ENCODE assay signal across 27 cellular contexts in the genomic region with DNA sequence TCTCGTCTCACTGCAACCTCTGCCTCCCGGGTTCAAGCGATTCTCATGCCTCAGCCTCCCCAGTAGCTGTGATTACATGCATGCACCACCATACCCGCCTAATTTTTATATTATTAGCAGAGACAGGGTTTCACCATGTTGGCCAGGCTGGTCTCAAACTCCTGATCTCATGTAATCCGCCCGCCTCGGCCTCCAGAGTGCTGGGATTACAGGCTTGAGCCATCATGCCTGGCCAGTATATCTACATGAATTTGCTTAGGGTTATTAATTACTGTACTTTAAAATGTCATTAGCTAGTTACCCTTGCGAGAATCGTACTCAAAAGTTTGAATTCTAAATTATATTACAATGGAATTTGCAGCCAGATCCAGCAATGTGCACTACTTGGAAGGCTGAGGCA.
"Had no signal": no experiment of that assay in that cellular context is flagged by ENCODE, and none has a peak within 500 bp of the region (broad histone marks: within the 10 kb centered on the region; RNA-seq: fewer than 3 reads in every experiment).

No MANE protein-coding gene starts in this region.

- H3K4me1 ChIP-seq: prostate gland had no signal

- H3K27me3 ChIP-seq: body of pancreas, gastrocnemius medialis, pancreas, uterus had no signal

- H3K9me3 ChIP-seq: body of pancreas, gastrocnemius medialis, pancreas, prostate gland, thoracic aorta, uterus had no signal

- H3K36me3 ChIP-seq: prostate gland, uterus had no signal

- H3K27me3 Mint-ChIP-seq: naive thymus-derived CD4-positive, alpha-beta T cell; stimulated activated naive B cell treated with anti-CD40 and anti-IgM and Interleukin-4, amounts not matched to agents 10 μg/mL and 1 μg/mL and 100 μg/mL, for 72 hours had no signal

- H3K27ac Mint-ChIP-seq: activated naive CD4-positive, alpha-beta T cell treated with anti-CD3 and anti-CD28 coated beads, Interleukin-2, amount 50 U/mL, for 72 hours; activated T-cell treated with anti-CD3 and anti-CD28 coated beads, Interleukin-2, amount 50 U/mL, for 72 hours; naive thymus-derived CD4-positive, alpha-beta T cell; stimulated activated naive B cell treated with anti-CD40 and anti-IgM and Interleukin-4, amounts not matched to agents 10 μg/mL and 1 μg/mL and 100 μg/mL, for 72 hours; T-helper 2 cell treated with Interferon-gamma antibody and Interleukin-4, amounts not matched to agents 5 μg/mL and 100 μg/mL, for 36 hours had no signal

- ATAC-seq: activated naive CD4-positive, alpha-beta T cell treated with anti-CD3 and anti-CD28 coated beads, Interleukin-2, amount 50 U/mL, for 72 hours; activated T-cell treated with anti-CD3 and anti-CD28 coated beads, Interleukin-2, amount 50 U/mL, for 72 hours; body of pancreas; gastrocnemius medialis; left colon; naive thymus-derived CD4-positive, alpha-beta T cell; pancreas; sciatic nerve; stimulated activated naive B cell treated with anti-CD40 and anti-IgM and Interleukin-4, amounts not matched to agents 10 μg/mL and 1 μg/mL and 100 μg/mL, for 72 hours had no signal

- DNase-seq: activated CD4-positive, alpha-beta T cell treated with anti-CD3 and anti-CD28 coated beads for 4 hours; activated CD4-positive, alpha-beta T cell treated with anti-CD3 and anti-CD28 coated beads, Interleukin-2, amount 50 U/mL, for 4 hours; activated naive CD4-positive, alpha-beta T cell; activated T-cell treated with anti-CD3 and anti-CD28 coated beads for 4 hours; activated T-cell treated with anti-CD3 and anti-CD28 coated beads, Interleukin-2, amount 50 U/mL, for 72 hours; aorta; body of pancreas; gastrocnemius medialis; glutamatergic neuron; left colon; mammary epithelial cell; midbrain; naive thymus-derived CD4-positive, alpha-beta T cell; pancreas; retina; small intestine; stimulated activated CD4-positive, alpha-beta T cell treated with anti-CD3 and anti-CD28 coated beads, Interleukin-1b, Interleukin-23, amount 100 ng/mL, for 48 hours; stimulated activated naive B cell treated with anti-CD40 and anti-IgM and Interleukin-4, amounts not matched to agents 10 μg/mL and 1 μg/mL and 100 μg/mL, for 72 hours; T-helper 1 cell; trophoblast cell; uterus had no signal

- H3K4me3 ChIP-seq: body of pancreas, gastrocnemius medialis, pancreas, prostate gland, uterus had no signal

- H3K27ac ChIP-seq: body of pancreas, epithelial cell of prostate, gastrocnemius medialis, pancreas had no signal

- H3K4me3 Mint-ChIP-seq: activated T-cell treated with anti-CD3 and anti-CD28 coated beads, Interleukin-2, amount 50 U/mL, for 72 hours; naive thymus-derived CD4-positive, alpha-beta T cell; stimulated activated naive B cell treated with anti-CD40 and anti-IgM and Interleukin-4, amounts not matched to agents 10 μg/mL and 1 μg/mL and 100 μg/mL, for 72 hours; T-helper 2 cell treated with Interferon-gamma antibody and Interleukin-4, amounts not matched to agents 5 μg/mL and 100 μg/mL, for 36 hours had no signal

- H3K9me3 Mint-ChIP-seq: activated naive CD4-positive, alpha-beta T cell treated with anti-CD3 and anti-CD28 coated beads, Interleukin-2, amount 50 U/mL, for 72 hours; activated T-cell treated with anti-CD3 and anti-CD28 coated beads, Interleukin-2, amount 50 U/mL, for 72 hours; naive thymus-derived CD4-positive, alpha-beta T cell; stimulated activated naive B cell treated with anti-CD40 and anti-IgM and Interleukin-4, amounts not matched to agents 10 μg/mL and 1 μg/mL and 100 μg/mL, for 72 hours; T-helper 2 cell treated with Interferon-gamma antibody and Interleukin-4, amounts not matched to agents 5 μg/mL and 100 μg/mL, for 36 hours had no signal
